8 cellular contexts compared by ENCODE assay signal in genomic region chr6:27687154-27688013, GRCh38.
DNase-seq lines count a peak whose midpoint lies in the region; ATAC-seq and TF ChIP-seq lines count a peak whose summit lies in the region.

No MANE protein-coding gene starts in this region.

- peak overlapping the region; percentile 98 for H3K4me3 ChIP-seq in CD4-positive, alpha-beta memory T cell (ENCODE audit: low read length in 2 of 2)
- peak overlapping the region; percentile 63 for H3K4me3 ChIP-seq in effector memory CD4-positive, alpha-beta T cell (ENCODE audit: insufficient read depth, low read depth, low read length, poor library complexity, severe bottlenecking)
- peak overlapping the region; percentile 57 for H3K4me3 ChIP-seq in mesodermal cell (ENCODE audit: extremely low read depth, insufficient read depth, low read length, poor library complexity, severe bottlenecking)

- H3K9me3 Mint-ChIP-seq in CD4-positive, alpha-beta memory T cell, result peaks cover 0 to 26% (median under 1%) of the 10 kb centered on the region in 8 donors
- H3K9me3 Mint-ChIP-seq in activated CD8-positive, alpha-beta T cell treated with anti-CD3 and anti-CD28 coated beads for 36 hours, result no peaks in the 10 kb centered on the region

- intact Hi-C loops in CD4-positive, alpha-beta memory T cell (cut with micrococcal nuclease), result loop anchor here (1.0 to 10.0 kb wide), 9 partner anchors 15 to 1363 kb away; partner anchors contain the start of genes POM121L2 and ZNF391
- intact Hi-C loops in activated CD8-positive, alpha-beta T cell treated with anti-CD3 and anti-CD28 coated beads for 36 hours (cut with micrococcal nuclease), result loop anchor here (10.0 kb wide), 1 partner anchor 183 kb away; no protein-coding TSS in a partner anchor

- DNase-seq in CD4-positive, alpha-beta memory T cell, result peak; percentile 66 to 81 (median 71)
- peak; percentile 96 for DNase-seq in NCI-H82 (lab: John Stamatoyannopoulos, UW)
- peak; percentile 91 for DNase-seq in activated CD8-positive, alpha-beta T cell treated with anti-CD3 and anti-CD28 coated beads for 36 hours
- peak; percentile 51 to 58 (median 52) for DNase-seq in effector memory CD4-positive, alpha-beta T cell
- DNase-seq in stimulated activated CD8-positive, alpha-beta memory T cell treated with anti-CD3 and anti-CD28 coated beads, Interleukin-15, amount 100 ng/mL, for 4 hours (ENCODE audit: low read depth in 2 of 2), result peak; percentile 51 to 53

- peak; percentile 70 for TF ChIP-seq CTCF in activated CD8-positive, alpha-beta T cell treated with anti-CD3 and anti-CD28 coated beads for 36 hours (IDR thresholded peaks at IDR 0.05)

- peaks cover under 1% of the 10 kb centered on the region for H3K27me3 ChIP-seq in CD4-positive, alpha-beta memory T cell (ENCODE audit: insufficient read depth, low read length)
- H3K27me3 ChIP-seq in effector memory CD4-positive, alpha-beta T cell (replicated peaks; ENCODE audit: control insufficient read depth, insufficient read depth, low read length, poor library complexity, severe bottlenecking), result no peaks in the 10 kb centered on the region

- no peaks in the 10 kb centered on the region for H3K9me3 ChIP-seq in CD4-positive, alpha-beta memory T cell (ENCODE audit: control insufficient read depth in 1 of 2, low read length in 2 of 2)
- no peaks in the 10 kb centered on the region for H3K9me3 ChIP-seq in effector memory CD4-positive, alpha-beta T cell (ENCODE audit: control insufficient read depth, low read length)
- no peaks in the 10 kb centered on the region for H3K9me3 ChIP-seq in mesodermal cell (ENCODE audit: control insufficient read depth, low read length)

- peaks cover 16% of the 10 kb centered on the region for H3K4me1 ChIP-seq in CD4-positive, alpha-beta memory T cell (ENCODE audit: insufficient read depth, low read length)
- no peaks in the 10 kb centered on the region for H3K4me1 ChIP-seq in effector memory CD4-positive, alpha-beta T cell (ENCODE audit: control insufficient read depth, insufficient read depth, low read length, poor library complexity, severe bottlenecking)
- no peaks in the 10 kb centered on the region for H3K4me1 ChIP-seq in mesodermal cell (ENCODE audit: control insufficient read depth, insufficient read depth, low read length, poor library complexity, severe bottlenecking)

- CTCF ChIA-PET in CD4-positive, alpha-beta memory T cell (lab: Charles Lee; ENCODE audit: partially characterized antibody), result interaction anchor here (0.6 to 2.1 kb wide), 12 partner anchors 9 to 560 kb away, joined by 3 to 16 read pairs (median 4); no protein-coding TSS in a partner anchor
- CTCF ChIA-PET in activated CD8-positive, alpha-beta T cell treated with anti-CD3 and anti-CD28 coated beads for 36 hours (lab: Charles Lee), result interaction anchor here (0.7 to 1.6 kb wide), 15 partner anchors 9 to 510 kb away, joined by 3 to 17 read pairs (median 4); partner anchors contain the start of gene POM121L2

- peak overlapping the region; percentile 65 for H3K27ac ChIP-seq in CD4-positive, alpha-beta memory T cell (ENCODE audit: low read depth, low read length)
- H3K27ac ChIP-seq in effector memory CD4-positive, alpha-beta T cell (ENCODE audit: insufficient read depth, low read length, poor library complexity, severe bottlenecking), result peak overlapping the region; percentile 4
- H3K27ac ChIP-seq in mesodermal cell (ENCODE audit: low read depth, low read length, severe bottlenecking), result peak overlapping the region; percentile 16

- peak; percentile 67 for ATAC-seq in GM19397 (IDR thresholded peaks at IDR 0.05; ENCODE audit: unreplicated experiment)
- ATAC-seq in HG03558 (IDR thresholded peaks at IDR 0.05; ENCODE audit: extremely low read depth, unreplicated experiment), result peak; percentile 33
- ATAC-seq in activated CD8-positive, alpha-beta T cell treated with anti-CD3 and anti-CD28 coated beads for 36 hours, result peak; percentile 81

- peak overlapping the region; percentile 86 to 96 (median 92) for H3K4me3 Mint-ChIP-seq in CD4-positive, alpha-beta memory T cell
- H3K4me3 Mint-ChIP-seq in activated CD8-positive, alpha-beta T cell treated with anti-CD3 and anti-CD28 coated beads for 36 hours, result peak overlapping the region; percentile 78

- POLR2A ChIA-PET in CD4-positive, alpha-beta memory T cell (lab: Charles Lee; ENCODE audit: partially characterized antibody), result interaction anchor here (1.0 to 2.0 kb wide), 11 partner anchors 9 to 541 kb away, joined by 3 to 16 read pairs (median 3); a partner anchor contains a TSS
- POLR2A ChIA-PET in activated CD8-positive, alpha-beta T cell treated with anti-CD3 and anti-CD28 coated beads for 36 hours (lab: Charles Lee), result interaction anchor here (0.7 to 1.4 kb wide), 3 partner anchors 18 to 1208 kb away, joined by 3 to 7 read pairs (median 3); no protein-coding TSS in a partner anchor

- peaks cover 0 to 18% of the 10 kb centered on the region in 2 donors for H3K36me3 Mint-ChIP-seq in CD4-positive, alpha-beta memory T cell
- H3K36me3 Mint-ChIP-seq in activated CD8-positive, alpha-beta T cell treated with anti-CD3 and anti-CD28 coated beads for 36 hours (ENCODE audit: low read depth), result peaks cover 4% of the 10 kb centered on the region

- H3K4me1 Mint-ChIP-seq in CD4-positive, alpha-beta memory T cell, result peaks cover 16 to 26% (median 20%) of the 10 kb centered on the region in 4 donors
- peaks cover 10% of the 10 kb centered on the region for H3K4me1 Mint-ChIP-seq in activated CD8-positive, alpha-beta T cell treated with anti-CD3 and anti-CD28 coated beads for 36 hours (ENCODE audit: low read depth)

- peak overlapping the region; percentile 76 to 100 (median 94) for H3K27ac Mint-ChIP-seq in CD4-positive, alpha-beta memory T cell
- H3K27ac Mint-ChIP-seq in activated CD8-positive, alpha-beta T cell treated with anti-CD3 and anti-CD28 coated beads for 36 hours, result peak overlapping the region; percentile 88

- H3K36me3 ChIP-seq in CD4-positive, alpha-beta memory T cell (ENCODE audit: insufficient read depth, low read length), result no peaks in the 10 kb centered on the region
- H3K36me3 ChIP-seq in effector memory CD4-positive, alpha-beta T cell (ENCODE audit: control insufficient read depth, insufficient read depth, low read length), result no peaks in the 10 kb centered on the region
- H3K36me3 ChIP-seq in mesodermal cell (ENCODE audit: control insufficient read depth, insufficient read depth, low read length), result no peaks in the 10 kb centered on the region

- 0 to 1% methylated on average over 32 to 35 of the region's 43 CpGs for WGBS in mesodermal cell (ENCODE audit: insufficient coverage in 2 of 2), 2 experiments

- H3K27me3 Mint-ChIP-seq in CD4-positive, alpha-beta memory T cell, result peaks cover 6 to 14% of the 10 kb centered on the region in 2 donors
- H3K27me3 Mint-ChIP-seq in activated CD8-positive, alpha-beta T cell treated with anti-CD3 and anti-CD28 coated beads for 36 hours, result peaks cover 8% of the 10 kb centered on the region

Comparison
In these comparisons a context has a peak if more than half of its experiments do, and no peak if none do; other contexts are left out.
1. Peak in every context shown above with its lines: DNase-seq, ATAC-seq, H3K4me3 ChIP-seq and H3K27ac ChIP-seq.
2. H3K27ac ChIP-seq: peak in every context shown above with its lines; median percentile 65 in CD4-positive, alpha-beta memory T cell; 16 in mesodermal cell; 4 in effector memory CD4-positive, alpha-beta T cell.